In genomic region chr20:35604444-35604750, GRCh38 we compare ENCODE assay signal across 10 cellular contexts. TPM values are rescaled to one million over a fixed set of nuclear protein-coding genes. Genes with fewer than 3 reads are reported as not detected.
A peak's percentile ranks its signal among the peaks of the same experiment; 100 is the strongest.
DNase-seq lines count a peak whose midpoint lies in the region; TF ChIP-seq lines count a peak whose summit lies in the region.
"Had no signal": no experiment of that assay in that cellular context is flagged by ENCODE, and none has a peak within 500 bp of the region (broad histone marks: within the 10 kb centered on the region; RNA-seq: fewer than 3 reads in every experiment).

No MANE protein-coding gene starts in this region.

- no peaks in the 10 kb centered on the region for H3K36me3 ChIP-seq in BJ (ENCODE audit: control insufficient read depth, insufficient read depth, low read length)
- H3K36me3 ChIP-seq: SJSA1 had no signal

- in situ Hi-C loops in GM13976 (cut with MboI; ENCODE audit: low sequenced_read_pairs, unreplicated experiment): no loop called here

- TF ChIP-seq CTCF in BJ (IDR thresholded peaks at IDR 0.05; ENCODE audit: insufficient read depth, low read depth, low read length) (peak; percentile 39), GM13976 (IDR thresholded peaks at IDR 0.05; ENCODE audit: borderline replicate concordance, control extremely low read depth, extremely low read depth, insufficient read depth, missing control alignments) (peak; percentile 20)

- H3K27me3 ChIP-seq in BJ (ENCODE audit: control insufficient read depth, insufficient read depth, low read length): peaks cover 7% of the 10 kb centered on the region

- POLR2A ChIA-PET in BJ (lab: Charles Lee): no interaction called here

- DNase-seq in BJ (ENCODE audit: low read depth) (no peak), GM13976 (ENCODE audit: low spot score) (no peak), SW480 (ENCODE audit: low spot score) (peak; percentile 53), iPS-NIHi7 (ENCODE audit: extremely low spot score) (peak; percentile 74), NCI-H774 (lab: John Stamatoyannopoulos, UW) (no peak), NK-92 (lab: John Stamatoyannopoulos, UW; ENCODE audit: unreplicated experiment) (no peak), NCI-H510A (lab: John Stamatoyannopoulos, UW) (no peak)
- no peak for DNase-seq in stimulated activated CD4-positive, alpha-beta T cell treated with anti-CD3 and anti-CD28 coated beads, Interleukin-2, amount 100 ng/mL, for 24 hours
- DNase-seq: GOT3 had no signal

- CTCF ChIA-PET in BJ (lab: Yijun Ruan, JAX): interaction anchor here (1.3 to 3.0 kb wide), 6 partner anchors 9 to 350 kb away, joined by 3 to 12 read pairs (median 6); partner anchors contain the start of genes SCAND1 and SPAG4

- H3K4me3 ChIP-seq in BJ (ENCODE audit: low read depth, low read length): no peak overlapping the region
- H3K4me3 ChIP-seq: SJSA1 had no signal

RNA-seq across cellular contexts. Expression of gene SPAG4, which starts 11.2 kb away (rescaled TPM):
- 8.3 and 11.4 TPM in 2 replicates for polyA plus RNA-seq in BJ (2011; rRNA removed)
- polyA minus RNA-seq in BJ (2011; rRNA and poly(A)+ RNA removed): 3.9 and 4.9 TPM in 2 replicates

Comparison
In these comparisons a context has a peak if more than half of its experiments do, and no peak if none do; other contexts are left out.
1. DNase-seq: peak in SW480 (single experiment) and iPS-NIHi7 (single experiment); none in BJ (single experiment), GM13976 (single experiment), NCI-H774 (single experiment), stimulated activated CD4-positive, alpha-beta T cell treated with anti-CD3 and anti-CD28 coated beads, Interleukin-2, amount 100 ng/mL, for 24 hours (0 of 2), NK-92 (single experiment) and NCI-H510A (single experiment).